7 cellular contexts compared by ENCODE assay signal in genomic region chr6:10429638-10430427, GRCh38. TPM values are rescaled to one million over a fixed set of nuclear protein-coding genes. Genes with fewer than 3 reads are reported as not detected.
DNase-seq lines count a peak whose midpoint lies in the region; ATAC-seq and TF ChIP-seq lines count a peak whose summit lies in the region.

No MANE protein-coding gene starts in this region.

- intact Hi-C loops in body of pancreas (cut with DNase I): loop anchor here (10.0 kb wide), 1 partner anchor 1445 kb away; no protein-coding TSS in a partner anchor

- H3K27me3 ChIP-seq in body of pancreas: peaks cover 0 to 16% of the 10 kb centered on the region in 2 donors

- no peaks in the 10 kb centered on the region for H3K36me3 ChIP-seq in body of pancreas (replicated peaks in 1 of 2; ENCODE audit: insufficient read depth in 1 of 2, low read depth in 2 of 2)

- no peaks in the 10 kb centered on the region for H3K9me3 ChIP-seq in body of pancreas

- no peak overlapping the region for H3K27ac ChIP-seq in body of pancreas

- TF ChIP-seq CTCF in body of pancreas (IDR thresholded peaks at IDR 0.05): peak in 6 of 7 experiments; percentile 35 to 78 (median 66)

- H3K4me3 ChIP-seq in body of pancreas: no peak overlapping the region

- H3K4me1 ChIP-seq in body of pancreas: peaks cover 12% of the 10 kb centered on the region

- peak; percentile 66 for ATAC-seq in GM19043 (IDR thresholded peaks at IDR 0.05; ENCODE audit: low read depth, unreplicated experiment)
- ATAC-seq in HG03159 (IDR thresholded peaks at IDR 0.05; ENCODE audit: unreplicated experiment): peak; percentile 57
- ATAC-seq in body of pancreas: peak; percentile 60

- 19 to 22% methylated on average over 12 of the region's 12 CpGs for WGBS in body of pancreas, 2 donors

- DNase-seq in Daoy (ENCODE audit: low read depth) (peak; percentile 73), NCI-H69 (lab: John Stamatoyannopoulos, UW) (peak; percentile 91), body of pancreas (peak in 3 of 4 donors; percentile 37 to 49 (median 45)), lung microvascular endothelial cell (ENCODE audit: low read depth in 2 of 2) (peak; percentile 73 to 76), HuH-7.5 (ENCODE audit: low spot score) (no peak)

- TF ChIP-seq POLR2A in body of pancreas (IDR thresholded peaks at IDR 0.05): no peak

RNA-seq across cellular contexts. Expression of gene TFAP2A, which starts 15.0 kb away (rescaled TPM):
- 4.5 and 5.6 TPM in 2 replicates for total RNA-seq in Daoy (2014; rRNA removed; shearing (Covaris generic))
- not detected for total RNA-seq in body of pancreas
- total RNA-seq in lung microvascular endothelial cell: not detected in 2 replicates
